ENCODE assay signal across 1 cellular context in the genomic region with DNA sequence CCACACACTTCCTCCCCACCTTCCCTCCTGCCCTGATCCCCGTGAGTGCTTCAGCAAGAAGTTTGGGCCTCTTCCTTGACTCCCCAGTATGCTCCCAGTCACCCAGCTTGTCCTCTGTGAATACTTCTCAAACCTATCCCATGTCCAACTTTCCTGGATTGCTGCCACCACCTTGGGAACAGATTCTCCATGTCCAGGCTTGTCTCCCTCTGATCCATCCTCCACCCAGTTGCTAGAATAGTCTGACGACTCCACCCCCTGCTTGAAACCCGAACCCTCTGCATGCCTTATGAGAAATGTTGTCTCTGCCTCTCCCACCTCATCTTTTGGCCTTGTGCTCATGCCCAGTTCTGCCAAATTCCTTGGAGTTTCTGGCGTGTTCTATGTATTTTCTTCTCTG.
TF ChIP-seq lines count a peak whose summit lies in the region.

No MANE protein-coding gene starts in this region.

TF ChIP-seq in GM23338, 12 proteins besides CTCF, POLR2A, EP300 and RAD21 (continued from another document):
- TF ChIP-seq, protein P1, sequence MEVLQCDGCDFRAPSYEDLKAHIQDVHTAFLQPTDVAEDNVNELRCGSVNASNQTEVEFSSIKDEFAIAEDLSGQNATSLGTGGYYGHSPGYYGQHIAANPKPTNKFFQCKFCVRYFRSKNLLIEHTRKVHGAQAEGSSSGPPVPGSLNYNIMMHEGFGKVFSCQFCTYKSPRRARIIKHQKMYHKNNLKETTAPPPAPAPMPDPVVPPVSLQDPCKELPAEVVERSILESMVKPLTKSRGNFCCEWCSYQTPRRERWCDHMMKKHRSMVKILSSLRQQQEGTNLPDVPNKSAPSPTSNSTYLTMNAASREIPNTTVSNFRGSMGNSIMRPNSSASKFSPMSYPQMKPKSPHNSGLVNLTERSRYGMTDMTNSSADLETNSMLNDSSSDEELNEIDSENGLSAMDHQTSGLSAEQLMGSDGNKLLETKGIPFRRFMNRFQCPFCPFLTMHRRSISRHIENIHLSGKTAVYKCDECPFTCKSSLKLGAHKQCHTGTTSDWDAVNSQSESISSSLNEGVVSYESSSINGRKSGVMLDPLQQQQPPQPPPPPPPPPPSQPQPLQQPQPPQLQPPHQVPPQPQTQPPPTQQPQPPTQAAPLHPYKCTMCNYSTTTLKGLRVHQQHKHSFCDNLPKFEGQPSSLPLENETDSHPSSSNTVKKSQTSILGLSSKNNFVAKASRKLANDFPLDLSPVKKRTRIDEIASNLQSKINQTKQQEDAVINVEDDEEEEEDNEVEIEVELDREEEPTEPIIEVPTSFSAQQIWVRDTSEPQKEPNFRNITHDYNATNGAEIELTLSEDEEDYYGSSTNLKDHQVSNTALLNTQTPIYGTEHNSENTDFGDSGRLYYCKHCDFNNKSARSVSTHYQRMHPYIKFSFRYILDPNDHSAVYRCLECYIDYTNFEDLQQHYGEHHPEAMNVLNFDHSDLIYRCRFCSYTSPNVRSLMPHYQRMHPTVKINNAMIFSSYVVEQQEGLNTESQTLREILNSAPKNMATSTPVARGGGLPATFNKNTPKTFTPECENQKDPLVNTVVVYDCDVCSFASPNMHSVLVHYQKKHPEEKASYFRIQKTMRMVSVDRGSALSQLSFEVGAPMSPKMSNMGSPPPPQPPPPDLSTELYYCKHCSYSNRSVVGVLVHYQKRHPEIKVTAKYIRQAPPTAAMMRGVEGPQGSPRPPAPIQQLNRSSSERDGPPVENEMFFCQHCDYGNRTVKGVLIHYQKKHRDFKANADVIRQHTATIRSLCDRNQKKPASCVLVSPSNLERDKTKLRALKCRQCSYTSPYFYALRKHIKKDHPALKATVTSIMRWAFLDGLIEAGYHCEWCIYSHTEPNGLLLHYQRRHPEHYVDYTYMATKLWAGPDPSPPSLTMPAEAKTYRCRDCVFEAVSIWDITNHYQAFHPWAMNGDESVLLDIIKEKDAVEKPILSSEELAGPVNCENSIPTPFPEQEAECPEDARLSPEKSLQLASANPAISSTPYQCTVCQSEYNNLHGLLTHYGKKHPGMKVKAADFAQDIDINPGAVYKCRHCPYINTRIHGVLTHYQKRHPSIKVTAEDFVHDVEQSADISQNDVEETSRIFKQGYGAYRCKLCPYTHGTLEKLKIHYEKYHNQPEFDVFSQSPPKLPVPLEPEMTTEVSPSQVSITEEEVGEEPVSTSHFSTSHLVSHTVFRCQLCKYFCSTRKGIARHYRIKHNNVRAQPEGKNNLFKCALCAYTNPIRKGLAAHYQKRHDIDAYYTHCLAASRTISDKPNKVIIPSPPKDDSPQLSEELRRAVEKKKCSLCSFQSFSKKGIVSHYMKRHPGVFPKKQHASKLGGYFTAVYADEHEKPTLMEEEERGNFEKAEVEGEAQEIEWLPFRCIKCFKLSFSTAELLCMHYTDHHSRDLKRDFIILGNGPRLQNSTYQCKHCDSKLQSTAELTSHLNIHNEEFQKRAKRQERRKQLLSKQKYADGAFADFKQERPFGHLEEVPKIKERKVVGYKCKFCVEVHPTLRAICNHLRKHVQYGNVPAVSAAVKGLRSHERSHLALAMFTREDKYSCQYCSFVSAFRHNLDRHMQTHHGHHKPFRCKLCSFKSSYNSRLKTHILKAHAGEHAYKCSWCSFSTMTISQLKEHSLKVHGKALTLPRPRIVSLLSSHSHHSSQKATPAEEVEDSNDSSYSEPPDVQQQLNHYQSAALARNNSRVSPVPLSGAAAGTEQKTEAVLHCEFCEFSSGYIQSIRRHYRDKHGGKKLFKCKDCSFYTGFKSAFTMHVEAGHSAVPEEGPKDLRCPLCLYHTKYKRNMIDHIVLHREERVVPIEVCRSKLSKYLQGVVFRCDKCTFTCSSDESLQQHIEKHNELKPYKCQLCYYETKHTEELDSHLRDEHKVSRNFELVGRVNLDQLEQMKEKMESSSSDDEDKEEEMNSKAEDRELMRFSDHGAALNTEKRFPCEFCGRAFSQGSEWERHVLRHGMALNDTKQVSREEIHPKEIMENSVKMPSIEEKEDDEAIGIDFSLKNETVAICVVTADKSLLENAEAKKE (CRISPR knock-in tag; IDR thresholded peaks at IDR 0.05): no peak
- TF ChIP-seq, protein P2, sequence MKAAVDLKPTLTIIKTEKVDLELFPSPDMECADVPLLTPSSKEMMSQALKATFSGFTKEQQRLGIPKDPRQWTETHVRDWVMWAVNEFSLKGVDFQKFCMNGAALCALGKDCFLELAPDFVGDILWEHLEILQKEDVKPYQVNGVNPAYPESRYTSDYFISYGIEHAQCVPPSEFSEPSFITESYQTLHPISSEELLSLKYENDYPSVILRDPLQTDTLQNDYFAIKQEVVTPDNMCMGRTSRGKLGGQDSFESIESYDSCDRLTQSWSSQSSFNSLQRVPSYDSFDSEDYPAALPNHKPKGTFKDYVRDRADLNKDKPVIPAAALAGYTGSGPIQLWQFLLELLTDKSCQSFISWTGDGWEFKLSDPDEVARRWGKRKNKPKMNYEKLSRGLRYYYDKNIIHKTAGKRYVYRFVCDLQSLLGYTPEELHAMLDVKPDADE (IDR thresholded peaks at IDR 0.05): no peak
- TF ChIP-seq STAT1 (IDR thresholded peaks at IDR 0.05; ENCODE audit: unreplicated experiment) (no peak), POLR2AphosphoS5 (IDR thresholded peaks at IDR 0.05; ENCODE audit: low read depth) (no peak), EZH2 (IDR thresholded peaks at IDR 0.05; ENCODE audit: low read depth, unreplicated experiment) (no peak), CREB1 (CRISPR knock-in tag; IDR thresholded peaks at IDR 0.05; ENCODE audit: low read depth) (no peak)
